ENCODE assay signal across 7 cellular contexts in genomic region chr6:106629859-106630163, GRCh38. TPM values are rescaled to one million over a fixed set of nuclear protein-coding genes. Genes with fewer than 3 reads are reported as not detected.
DNase-seq lines count a peak whose midpoint lies in the region; ATAC-seq, FAIRE-seq and TF ChIP-seq lines count a peak whose summit lies in the region.

No MANE protein-coding gene starts in this region.

- no peak for TF ChIP-seq EP300 in gastroesophageal sphincter (IDR thresholded peaks at IDR 0.05)

- H4K20me1 ChIP-seq in SU-DHL-6 (ENCODE audit: low read depth, low read length): no peaks in the 10 kb centered on the region
- no peaks in the 10 kb centered on the region for H4K20me1 ChIP-seq in smooth muscle cell (ENCODE audit: low read depth)

- DNase-seq in H54 (ENCODE audit: insufficient read length, low spot score) (peak; percentile 7), smooth muscle cell (lab: John Stamatoyannopoulos, UW; ENCODE audit: unreplicated experiment) (no peak), mucosa of gallbladder (ENCODE audit: low spot score) (no peak)

- H3K27me3 ChIP-seq in SU-DHL-6 (ENCODE audit: low read length): no peaks in the 10 kb centered on the region
- H3K27me3 ChIP-seq in gastroesophageal sphincter: no peaks in the 10 kb centered on the region
- no peaks in the 10 kb centered on the region for H3K27me3 ChIP-seq in smooth muscle cell (ENCODE audit: low read depth)

- peak overlapping the region; percentile 83 for H3K4me3 ChIP-seq in SU-DHL-6 (ENCODE audit: insufficient read depth, low read length, poor library complexity, severe bottlenecking)
- peak overlapping the region; percentile 74 to 82 for H3K4me3 ChIP-seq in gastroesophageal sphincter
- peak overlapping the region; percentile 87 for H3K4me3 ChIP-seq in smooth muscle cell

- H3K36me3 ChIP-seq in SU-DHL-6 (ENCODE audit: low read length) (no peaks in the 10 kb centered on the region), gastroesophageal sphincter (no peaks in the 10 kb centered on the region), smooth muscle cell (ENCODE audit: low read depth) (no peaks in the 10 kb centered on the region)

- H2AFZ ChIP-seq in SU-DHL-6 (ENCODE audit: low read depth, low read length, severe bottlenecking): no peak overlapping the region
- peak overlapping the region; percentile 96 for H2AFZ ChIP-seq in smooth muscle cell (ENCODE audit: low read depth)

- WGBS in gastroesophageal sphincter (ENCODE audit: low coverage in 1 of 2), 2 donors: 0% methylated on average over 1 to 12 of the region's 14 CpGs
- 1% methylated on average over 14 of the region's 14 CpGs for WGBS in smooth muscle cell (ENCODE audit: low lambda C conversion rate)

- H3K9me2 ChIP-seq in SU-DHL-6 (replicated peaks; ENCODE audit: insufficient read depth, low read length): no peaks in the 10 kb centered on the region

- H3K27ac ChIP-seq in SU-DHL-6 (ENCODE audit: low read depth, low read length) (peak overlapping the region; percentile 94), gastroesophageal sphincter (peak overlapping the region; percentile 32 to 85 (median 81)), smooth muscle cell (ENCODE audit: low read depth) (peak overlapping the region; percentile 83)

- TF ChIP-seq CTCF in SU-DHL-6 (IDR thresholded peaks at IDR 0.05; ENCODE audit: insufficient read depth, low read length, poor library complexity, severe bottlenecking) (no peak), gastroesophageal sphincter (IDR thresholded peaks at IDR 0.05) (no peak), smooth muscle cell (IDR thresholded peaks at IDR 0.05; ENCODE audit: borderline replicate concordance, insufficient read depth, poor library complexity, severe bottlenecking) (no peak)

- H3K9ac ChIP-seq in SU-DHL-6 (ENCODE audit: low read length): peak overlapping the region; percentile 87
- peak overlapping the region; percentile 92 for H3K9ac ChIP-seq in smooth muscle cell (ENCODE audit: low read depth)

- H3K4me1 ChIP-seq in gastroesophageal sphincter: peaks cover 0 to 25% (median 4%) of the 10 kb centered on the region in 3 donors
- H3K4me1 ChIP-seq in smooth muscle cell (ENCODE audit: low read depth): peaks cover 9% of the 10 kb centered on the region

- H3K4me2 ChIP-seq in SU-DHL-6 (ENCODE audit: low read depth, low read length, poor library complexity, severe bottlenecking) (peak overlapping the region; percentile 100), smooth muscle cell (peak overlapping the region; percentile 86)

- no peaks in the 10 kb centered on the region for H3K9me3 ChIP-seq in SU-DHL-6 (ENCODE audit: insufficient read depth, low read length)
- H3K9me3 ChIP-seq in gastroesophageal sphincter: no peaks in the 10 kb centered on the region
- no peaks in the 10 kb centered on the region for H3K9me3 ChIP-seq in smooth muscle cell (replicated peaks; ENCODE audit: low read depth)

- H3F3A ChIP-seq in SU-DHL-6 (ENCODE audit: insufficient read depth) (peaks cover 56% of the 10 kb centered on the region), smooth muscle cell (ENCODE audit: low read depth) (no peaks in the 10 kb centered on the region)

- ATAC-seq in gastroesophageal sphincter: no peak
- ATAC-seq in HG02884 (IDR thresholded peaks at IDR 0.05; ENCODE audit: unreplicated experiment): no peak
- ATAC-seq in HG02885 (IDR thresholded peaks at IDR 0.05; ENCODE audit: poor library complexity, unreplicated experiment): no peak

- TF ChIP-seq POLR2A in H54 (IDR thresholded peaks at IDR 0.05; ENCODE audit: low read depth, low read length) (no peak), gastroesophageal sphincter (IDR thresholded peaks at IDR 0.05) (no peak)

- H3K79me2 ChIP-seq in SU-DHL-6 (ENCODE audit: insufficient read depth, low read length) (peaks cover 83% of the 10 kb centered on the region), smooth muscle cell (ENCODE audit: low read depth) (peaks cover 45% of the 10 kb centered on the region)

- FAIRE-seq in H54 (lab: Jason Lieb, UNC): no peak

RNA-seq across cellular contexts. Expression of gene QRSL1, which starts 0.4 kb away (rescaled TPM):
- total RNA-seq in gastroesophageal sphincter: 10 to 100 TPM in 2 of 4 donors, 1 to 10 TPM in 2; 7.5 to 10.3 (median 9.5) TPM
- 8.9 and 9.3 TPM in 2 replicates for total RNA-seq in smooth muscle cell
- 7.4 and 10.4 TPM in 2 replicates for polyA plus RNA-seq in smooth muscle cell
- 12.2 TPM for total RNA-seq in mucosa of gallbladder

RNA-seq across cellular contexts. Expression of gene RTN4IP1, which starts 0.5 kb away (rescaled TPM):
- 1 to 10 TPM; 2.3 to 5.3 (median 3.5) TPM for total RNA-seq in gastroesophageal sphincter
- total RNA-seq in smooth muscle cell: 7.4 and 8.2 TPM in 2 replicates
- 5.7 and 6.2 TPM in 2 replicates for polyA plus RNA-seq in smooth muscle cell
- total RNA-seq in mucosa of gallbladder: 5.8 TPM
